Comparison of ENCODE assay signal across 29 cellular contexts in genomic region chr11:13602844-13603243, GRCh38.
"Had no signal": no experiment of that assay in that cellular context is flagged by ENCODE, and none has a peak within 500 bp of the region (broad histone marks: within the 10 kb centered on the region; RNA-seq: fewer than 3 reads in every experiment).

No MANE protein-coding gene starts in this region.

- H3K9me3 Mint-ChIP-seq: activated naive CD4-positive, alpha-beta T cell treated with anti-CD3 and anti-CD28 coated beads for 36 hours; activated naive CD8-positive, alpha-beta T cell treated with anti-CD3 and anti-CD28 coated beads for 36 hours; activated T-helper 1 cell treated with anti-CD3 and anti-CD28 coated beads, Interleukin-12 subunit alpha, Interleukin-12 subunit beta, Interleukin-2, Interleukin-4 antibody, amounts not matched to agents 30 ng/mL and 10 ng/mL and 1 ng/mL, durations not matched to agents 14 hours and 24 hours and 36 hours; brain; nephron; stimulated activated effector memory CD8-positive, alpha-beta T cell treated with anti-CD3 and anti-CD28 coated beads, Interleukin-12 subunit alpha, Interleukin-12 subunit beta, amount 100 ng/mL, for 72 hours; stimulated activated naive CD8-positive, alpha-beta T cell treated with anti-CD3 and anti-CD28 coated beads, Interleukin-15, Interleukin-2, amounts not matched to agents 100 ng/mL and 50 ng/mL, for 24 hours had no signal

- H3K4me2 ChIP-seq: hepatocyte had no signal

- ATAC-seq: gastroesophageal sphincter; left lung; pancreas; psoas muscle; stimulated activated effector memory CD8-positive, alpha-beta T cell treated with anti-CD3 and anti-CD28 coated beads, Interleukin-12 subunit alpha, Interleukin-12 subunit beta, amount 100 ng/mL, for 72 hours had no signal

- H3K9me3 ChIP-seq: adrenal gland, ascending aorta, colonic mucosa, gastroesophageal sphincter, left lung, pancreas, psoas muscle, sigmoid colon, thoracic aorta, uterus had no signal

- H3K36me3 Mint-ChIP-seq: activated naive CD8-positive, alpha-beta T cell treated with anti-CD3 and anti-CD28 coated beads for 36 hours; brain; stimulated activated effector memory CD8-positive, alpha-beta T cell treated with anti-CD3 and anti-CD28 coated beads, Interleukin-12 subunit alpha, Interleukin-12 subunit beta, amount 100 ng/mL, for 72 hours had no signal

- DNase-seq: activated CD4-positive, alpha-beta T cell treated with anti-CD3 and anti-CD28 coated beads for 48 hours; activated CD4-positive, alpha-beta T cell treated with anti-CD3 and anti-CD28 coated beads, Interleukin-2, amount 50 U/mL, for 48 hours; activated CD8-positive, alpha-beta memory T cell treated with anti-CD3 and anti-CD28 coated beads for 24 hours; activated effector memory CD4-positive, alpha-beta T cell treated with anti-CD3 and anti-CD28 coated beads, Interleukin-2, amount 50 U/mL, for 16 hours; activated naive CD4-positive, alpha-beta T cell treated with anti-CD3 and anti-CD28 coated beads for 36 hours; activated naive CD8-positive, alpha-beta T cell treated with anti-CD3 and anti-CD28 coated beads for 36 hours; adrenal gland; cerebellar nuclear complex; colonic mucosa; effector CD8-positive, alpha-beta T cell; kidney glomerular epithelial cell; left lung; pancreas; psoas muscle; sigmoid colon; small intestine; stimulated activated CD4-positive, alpha-beta T cell treated with anti-CD3 and anti-CD28 coated beads, Interleukin-4, amount 100 ng/mL, for 24 hours; uterus had no signal

- H3K27ac ChIP-seq: adrenal gland, ascending aorta, cardiac muscle cell, colonic mucosa, gastroesophageal sphincter, hepatocyte, left lung, pancreas, psoas muscle, sigmoid colon, thoracic aorta, uterus had no signal

- H3K27me3 ChIP-seq: adrenal gland, ascending aorta, colonic mucosa, hepatocyte, left lung, pancreas, sigmoid colon, uterus had no signal

- H2AFZ ChIP-seq: hepatocyte had no signal

- H3K4me1 ChIP-seq: adrenal gland, ascending aorta, colonic mucosa, gastroesophageal sphincter, left lung, pancreas, psoas muscle, sigmoid colon, uterus had no signal

- H3K36me3 ChIP-seq: adrenal gland, ascending aorta, cardiac muscle cell, colonic mucosa, gastroesophageal sphincter, left lung, pancreas, sigmoid colon, thoracic aorta, uterus had no signal

- FAIRE-seq: pancreas, small intestine had no signal

- H3K4me3 ChIP-seq: adrenal gland, ascending aorta, cardiac muscle cell, colonic mucosa, gastroesophageal sphincter, hepatocyte, left lung, lung, pancreas, psoas muscle, sigmoid colon, thoracic aorta, uterus had no signal

- H3K4me1 Mint-ChIP-seq: activated naive CD8-positive, alpha-beta T cell treated with anti-CD3 and anti-CD28 coated beads for 36 hours; brain; nephron; stimulated activated effector memory CD8-positive, alpha-beta T cell treated with anti-CD3 and anti-CD28 coated beads, Interleukin-12 subunit alpha, Interleukin-12 subunit beta, amount 100 ng/mL, for 72 hours had no signal

- H3K4me3 Mint-ChIP-seq: activated naive CD4-positive, alpha-beta T cell treated with anti-CD3 and anti-CD28 coated beads for 36 hours; activated naive CD8-positive, alpha-beta T cell treated with anti-CD3 and anti-CD28 coated beads for 36 hours; activated T-helper 1 cell treated with anti-CD3 and anti-CD28 coated beads, Interleukin-12 subunit alpha, Interleukin-12 subunit beta, Interleukin-2, Interleukin-4 antibody, amounts not matched to agents 30 ng/mL and 10 ng/mL and 1 ng/mL, durations not matched to agents 14 hours and 24 hours and 36 hours; brain; nephron; stimulated activated effector memory CD8-positive, alpha-beta T cell treated with anti-CD3 and anti-CD28 coated beads, Interleukin-12 subunit alpha, Interleukin-12 subunit beta, amount 100 ng/mL, for 72 hours; stimulated activated naive CD8-positive, alpha-beta T cell treated with anti-CD3 and anti-CD28 coated beads, Interleukin-15, Interleukin-2, amounts not matched to agents 100 ng/mL and 50 ng/mL, for 24 hours had no signal

- H3K79me2 ChIP-seq: hepatocyte had no signal

- H3K27ac Mint-ChIP-seq: activated naive CD4-positive, alpha-beta T cell treated with anti-CD3 and anti-CD28 coated beads for 36 hours; activated naive CD8-positive, alpha-beta T cell treated with anti-CD3 and anti-CD28 coated beads for 36 hours; activated T-helper 1 cell treated with anti-CD3 and anti-CD28 coated beads, Interleukin-12 subunit alpha, Interleukin-12 subunit beta, Interleukin-2, Interleukin-4 antibody, amounts not matched to agents 30 ng/mL and 10 ng/mL and 1 ng/mL, durations not matched to agents 14 hours and 24 hours and 36 hours; brain; nephron; stimulated activated effector memory CD8-positive, alpha-beta T cell treated with anti-CD3 and anti-CD28 coated beads, Interleukin-12 subunit alpha, Interleukin-12 subunit beta, amount 100 ng/mL, for 72 hours; stimulated activated naive CD8-positive, alpha-beta T cell treated with anti-CD3 and anti-CD28 coated beads, Interleukin-15, Interleukin-2, amounts not matched to agents 100 ng/mL and 50 ng/mL, for 24 hours had no signal
